Comparison of ENCODE assay signal across 7 cellular contexts in genomic region chr15:101242160-101242998, GRCh38. TPM values are rescaled to one million over a fixed set of nuclear protein-coding genes. Genes with fewer than 3 reads are reported as not detected.
DNase-seq lines count a peak whose midpoint lies in the region; ATAC-seq and TF ChIP-seq lines count a peak whose summit lies in the region.

No MANE protein-coding gene starts in this region.

- no peak for TF ChIP-seq CTCF in Panc1 (IDR thresholded peaks at IDR 0.05)

- H3K4me3 ChIP-seq in Panc1 (ENCODE audit: low read depth in 2 of 2, low read length in 2 of 2), result no peak overlapping the region

- ATAC-seq in GM18861 (IDR thresholded peaks at IDR 0.05; ENCODE audit: unreplicated experiment) (peak; percentile 61), HG02840 (IDR thresholded peaks at IDR 0.05; ENCODE audit: low FRiP score, unreplicated experiment) (peak; percentile 48), Panc1 (peak; percentile 29; the same call in 1 of the 2 replicates)
- ATAC-seq in activated naive CD8-positive, alpha-beta T cell treated with anti-CD3 and anti-CD28 coated beads, Interleukin-2, amount 10 ng/mL, durations not matched to agents 7 days and 5 days (ENCODE audit: low read depth), result peak; percentile 83

- DNase-seq in Panc1 (ENCODE audit: low read depth, low spot score), result no peak
- DNase-seq in activated naive CD8-positive, alpha-beta T cell treated with anti-CD3 and anti-CD28 coated beads, Interleukin-2, amount 10 ng/mL, durations not matched to agents 7 days and 5 days, result peak; percentile 70
- DNase-seq in medulla oblongata (ENCODE audit: extremely low spot score), result peak; percentile 66
- DNase-seq in NCI-H1048 (lab: John Stamatoyannopoulos, UW), result no peak
- DNase-seq in ecto neural progenitor cell (ENCODE audit: low spot score), result no peak

- H3K27me3 ChIP-seq in Panc1 (ENCODE audit: control insufficient read depth, insufficient read depth, low read length), result no peaks in the 10 kb centered on the region

- no TSS peak for BruUV-seq in Panc1 (replicated peaks; lab: Mats Ljungman, UMichigan)

- H3K4me1 Mint-ChIP-seq in activated naive CD8-positive, alpha-beta T cell treated with anti-CD3 and anti-CD28 coated beads, Interleukin-2, amount 10 ng/mL, durations not matched to agents 7 days and 5 days, result peaks cover 80% of the 10 kb centered on the region

- H3K27ac ChIP-seq in Panc1 (ENCODE audit: low read length), result peak overlapping the region; percentile 35; the same call in 1 of the 2 replicates

- peak overlapping the region; percentile 85 for H3K27ac Mint-ChIP-seq in activated naive CD8-positive, alpha-beta T cell treated with anti-CD3 and anti-CD28 coated beads, Interleukin-2, amount 10 ng/mL, durations not matched to agents 7 days and 5 days

- POLR2A ChIA-PET in Panc1 (lab: Charles Lee), result no interaction called here
- POLR2A ChIA-PET in activated naive CD8-positive, alpha-beta T cell treated with anti-CD3 and anti-CD28 coated beads, Interleukin-2, amount 10 ng/mL, durations not matched to agents 7 days and 5 days (lab: Charles Lee), result interaction anchor here (0.6 to 3.8 kb wide), 9 partner anchors 8 to 116 kb away, joined by 3 to 22 read pairs (median 5); partner anchors contain the start of genes CHSY1 and SNRPA1

- H3K36me3 ChIP-seq in Panc1 (ENCODE audit: control insufficient read depth, insufficient read depth, low read length), result no peaks in the 10 kb centered on the region

- CTCF ChIA-PET in Panc1 (lab: Charles Lee), result no interaction called here

- H3K9me3 Mint-ChIP-seq in activated naive CD8-positive, alpha-beta T cell treated with anti-CD3 and anti-CD28 coated beads, Interleukin-2, amount 10 ng/mL, durations not matched to agents 7 days and 5 days, result no peaks in the 10 kb centered on the region

- no peaks in the 10 kb centered on the region for H3K27me3 Mint-ChIP-seq in activated naive CD8-positive, alpha-beta T cell treated with anti-CD3 and anti-CD28 coated beads, Interleukin-2, amount 10 ng/mL, durations not matched to agents 7 days and 5 days

- peaks cover 59% of the 10 kb centered on the region for H3K4me1 ChIP-seq in Panc1 (ENCODE audit: control insufficient read depth, insufficient read depth, low read length)

- peaks cover 21% of the 10 kb centered on the region for H3K36me3 Mint-ChIP-seq in activated naive CD8-positive, alpha-beta T cell treated with anti-CD3 and anti-CD28 coated beads, Interleukin-2, amount 10 ng/mL, durations not matched to agents 7 days and 5 days

- H3K4me3 Mint-ChIP-seq in activated naive CD8-positive, alpha-beta T cell treated with anti-CD3 and anti-CD28 coated beads, Interleukin-2, amount 10 ng/mL, durations not matched to agents 7 days and 5 days, result peak overlapping the region; percentile 78

- intact Hi-C loops in Panc1 (cut with micrococcal nuclease; ENCODE audit: unreplicated experiment), result loop anchor here (5.0 kb wide), 1 partner anchor 35 kb away; no protein-coding TSS in a partner anchor

- in situ Hi-C loops in Panc1 (cut with HindIII; ENCODE audit: low pct_unique_long_range_greater_than_20kb, low sequenced_read_pairs), result loop anchor here (5.0 kb wide), 1 partner anchor 50 kb away; no protein-coding TSS in a partner anchor

- no peaks in the 10 kb centered on the region for H3K9me3 ChIP-seq in Panc1 (ENCODE audit: control insufficient read depth, insufficient read depth, low read depth, low read length)

RNA-seq across cellular contexts. Expression of gene CHSY1, which starts 9.5 kb away (rescaled TPM):
- 50.8 TPM for total RNA-seq in Panc1 (2021; ENCODE audit: unreplicated experiment)
- polyA plus RNA-seq in Panc1 (2012; ENCODE audit: insufficient read length), result 21.5 TPM
- total RNA-seq in activated naive CD8-positive, alpha-beta T cell treated with anti-CD3 and anti-CD28 coated beads, Interleukin-2, amount 10 ng/mL, durations not matched to agents 7 days and 5 days, result 10 to 100 TPM; 37.0 to 37.8 TPM

RNA-seq across cellular contexts. Expression of gene SELENOS, which starts 34.9 kb away (rescaled TPM):
- 74.9 TPM for total RNA-seq in Panc1 (2021; ENCODE audit: unreplicated experiment)
- polyA plus RNA-seq in Panc1 (2012; ENCODE audit: insufficient read length), result 55.4 TPM
- 10 to 100 TPM; 27.2 to 28.2 TPM for total RNA-seq in activated naive CD8-positive, alpha-beta T cell treated with anti-CD3 and anti-CD28 coated beads, Interleukin-2, amount 10 ng/mL, durations not matched to agents 7 days and 5 days

RNA-seq across cellular contexts. Expression of gene SNRPA1, which starts 52.7 kb away (rescaled TPM):
- total RNA-seq in Panc1 (2021; ENCODE audit: unreplicated experiment), result 98.0 TPM
- polyA plus RNA-seq in Panc1 (2012; ENCODE audit: insufficient read length), result 134 TPM
- total RNA-seq in activated naive CD8-positive, alpha-beta T cell treated with anti-CD3 and anti-CD28 coated beads, Interleukin-2, amount 10 ng/mL, durations not matched to agents 7 days and 5 days, result 100 to 1,000 TPM; 121 TPM

Comparison
In these comparisons a context has a peak if more than half of its experiments do, and no peak if none do; other contexts are left out.
1. ATAC-seq: peak in every context shown above with its lines; median percentile 83 in activated naive CD8-positive, alpha-beta T cell treated with anti-CD3 and anti-CD28 coated beads, Interleukin-2, amount 10 ng/mL, durations not matched to agents 7 days and 5 days; 61 in GM18861; 48 in HG02840; 29 in Panc1.
2. DNase-seq: peak in activated naive CD8-positive, alpha-beta T cell treated with anti-CD3 and anti-CD28 coated beads, Interleukin-2, amount 10 ng/mL, durations not matched to agents 7 days and 5 days (single experiment) and medulla oblongata (single experiment); none in Panc1 (single experiment), NCI-H1048 (single experiment) and ecto neural progenitor cell (single experiment).